Comparison of ENCODE assay signal across 2 cellular contexts in the genomic region with DNA sequence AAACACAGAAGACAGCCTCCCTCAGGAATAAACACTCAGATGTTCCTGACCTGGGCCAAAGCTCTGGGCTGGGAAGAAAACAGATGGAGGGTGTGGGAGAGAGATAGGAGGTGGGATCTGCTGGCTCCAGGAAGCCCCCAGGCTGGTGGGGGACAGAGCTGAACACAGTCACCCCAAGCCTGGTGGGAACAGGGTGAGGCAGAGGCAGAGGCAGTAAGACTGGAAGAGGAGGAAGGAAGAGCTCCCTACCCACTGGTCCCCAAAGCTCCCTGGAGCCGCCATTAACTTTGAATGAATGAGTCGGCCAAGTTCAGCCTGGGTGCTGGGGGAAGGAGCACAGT.
TF ChIP-seq lines count a peak whose summit lies in the region.

No MANE protein-coding gene starts in this region.

TF ChIP-seq in HCT116, 20 proteins besides CTCF, POLR2A, EP300 and RAD21:
- no peak for TF ChIP-seq TCF7L2 (IDR thresholded peaks at IDR 0.05; ENCODE audit: borderline replicate concordance, extremely low read depth, insufficient read depth, insufficient read length)
- no peak for TF ChIP-seq MAX (IDR thresholded peaks at IDR 0.05)
- TF ChIP-seq SP1 (IDR thresholded peaks at IDR 0.05; ENCODE audit: low read depth), result no peak
- TF ChIP-seq SIN3A (IDR thresholded peaks at IDR 0.05; ENCODE audit: low read depth), result no peak
- TF ChIP-seq FOSL1 (IDR thresholded peaks at IDR 0.05; ENCODE audit: low read depth), result no peak
- no peak for TF ChIP-seq CBX3 (IDR thresholded peaks at IDR 0.05; ENCODE audit: low read depth)
- TF ChIP-seq ZNF274 (IDR thresholded peaks at IDR 0.05; ENCODE audit: low read depth, low read length), result no peak
- TF ChIP-seq EZH2phosphoT487 (IDR thresholded peaks at IDR 0.05; ENCODE audit: borderline replicate concordance), result no peak

TF ChIP-seq in K562, 482 proteins besides CTCF, POLR2A, EP300 and RAD21:
- TF ChIP-seq ZKSCAN8 (CRISPR knock-in tag; IDR thresholded peaks at IDR 0.05) (no peak), BRD9 (IDR thresholded peaks at IDR 0.05; ENCODE audit: low read depth, partially characterized antibody) (no peak), MCM3 (IDR thresholded peaks at IDR 0.05) (no peak), CBFA2T3 (IDR thresholded peaks at IDR 0.05) (no peak), TCF3 (CRISPR knock-in tag; IDR thresholded peaks at IDR 0.05) (no peak), CHCHD3 (CRISPR knock-in tag; IDR thresholded peaks at IDR 0.05) (no peak), RFX1 (IDR thresholded peaks at IDR 0.05) (no peak)
